Comparison of ENCODE assay signal across 30 cellular contexts in genomic region chr3:87045473-87045872, GRCh38. TPM values are rescaled to one million over a fixed set of nuclear protein-coding genes. Genes with fewer than 3 reads are reported as not detected.
"Had no signal": no experiment of that assay in that cellular context is flagged by ENCODE, and none has a peak within 500 bp of the region (broad histone marks: within the 10 kb centered on the region; RNA-seq: fewer than 3 reads in every experiment).

No MANE protein-coding gene starts in this region.

- H3K27ac ChIP-seq: ascending aorta, PC-9, RWPE1, WERI-Rb-1 had no signal

- H3K36me3 ChIP-seq: ascending aorta, WERI-Rb-1 had no signal

- H2AFZ ChIP-seq: PC-9 had no signal

- H3K4me3 ChIP-seq: ascending aorta, K562, PC-9 had no signal

- H3K4me2 ChIP-seq: PC-9 had no signal

- H3K4me1 ChIP-seq: ascending aorta had no signal

- H3K9me3 ChIP-seq: ascending aorta had no signal

- H3K27me3 ChIP-seq: ascending aorta had no signal

- DNase-seq: activated CD4-positive, alpha-beta T cell treated with anti-CD3 and anti-CD28 coated beads, Interleukin-2, amount 10 ng/mL, durations not matched to agents 24 days and 14 days; activated CD4-positive, alpha-beta T cell treated with anti-CD3 and anti-CD28 coated beads, Interleukin-2, amount 50 U/mL, for 4 hours; activated CD8-positive, alpha-beta T cell treated with anti-CD3 and anti-CD28 coated beads for 36 hours; activated gamma-delta T cell; activated naive CD4-positive, alpha-beta T cell treated with Interleukin-2 at 50 U/mL for 16 hours; activated naive CD8-positive, alpha-beta T cell treated with anti-CD3 and anti-CD28 coated beads, Interleukin-2, amount 10 ng/mL, durations not matched to agents 7 days and 5 days; activated T-cell treated with anti-CD3 and anti-CD28 coated beads, Interleukin-2, amount 50 U/mL, for 1 hour; activated T-cell treated with anti-CD3 and anti-CD28 coated beads, Interleukin-2, amount 50 U/mL, for 72 hours; amygdala; NCI-H1105; NCI-H1417 treated with DMSO at 0.1 percent for 48 hours; NCI-H1694 treated with DMSO at 0.1 percent for 48 hours; NCI-H2029; NCI-H2171 treated with DMSO at 0.1 percent for 48 hours; NCI-H2227 treated with DMSO at 0.1 percent for 48 hours; NCI-H446; NCI-H510A treated with DMSO at 0.1 percent for 48 hours; NK-92 treated with Interleukin-12 subunit alpha and Interleukin-12 subunit beta, amount 100 ng/mL, for 24 hours; PC-9; Right ventricle myocardium superior; SW 1271; T-helper 1 cell; T-helper 2 cell; T-helper 9 cell; WERI-Rb-1 had no signal

- ATAC-seq: activated CD8-positive, alpha-beta T cell treated with anti-CD3 and anti-CD28 coated beads for 36 hours; activated T-cell treated with anti-CD3 and anti-CD28 coated beads, Interleukin-2, amount 50 U/mL, for 72 hours; K562 had no signal

RNA-seq across cellular contexts. Expression of gene VGLL3, which starts 54.5 kb away (rescaled TPM):
- total RNA-seq: activated CD4-positive, alpha-beta T cell treated with anti-CD3 and anti-CD28 coated beads, Interleukin-2, amount 10 ng/mL, durations not matched to agents 24 days and 14 days; activated CD8-positive, alpha-beta memory T cell treated with anti-CD3 and anti-CD28 coated beads for 36 hours; activated CD8-positive, alpha-beta T cell treated with anti-CD3 and anti-CD28 coated beads for 36 hours; activated naive CD8-positive, alpha-beta T cell treated with anti-CD3 and anti-CD28 coated beads, Interleukin-2, amount 10 ng/mL, durations not matched to agents 7 days and 5 days; activated T-cell treated with anti-CD3 and anti-CD28 coated beads, Interleukin-2, amount 50 U/mL, for 72 hours; activated T-helper 2 cell treated with anti-CD3 and anti-CD28 coated beads, Interferon-gamma antibody, Interleukin-2, Interleukin-4, amounts not matched to agents 10 μg/mL and 5 μg/mL and 100 μg/mL, durations not matched to agents 14 hours and 24 hours and 36 hours had no signal
